In genomic region chr6:136334853-136335252, GRCh38 we compare ENCODE assay signal across 15 cellular contexts. TPM values are rescaled to one million over a fixed set of nuclear protein-coding genes. Genes with fewer than 3 reads are reported as not detected.
DNase-seq lines count a peak whose midpoint lies in the region; ATAC-seq and TF ChIP-seq lines count a peak whose summit lies in the region.
"Had no signal": no experiment of that assay in that cellular context is flagged by ENCODE, and none has a peak within 500 bp of the region (broad histone marks: within the 10 kb centered on the region; RNA-seq: fewer than 3 reads in every experiment).

No MANE protein-coding gene starts in this region.

- POLR2A ChIA-PET in A673 (lab: Charles Lee; ENCODE audit: low non-redundant PET) = no interaction called here

- TF ChIP-seq EP300 in transverse colon (IDR thresholded peaks at IDR 0.05; ENCODE audit: low read depth) = no peak

- in situ Hi-C loops in transverse colon (cut with MboI; ENCODE audit: low pct_ligation_motif_present in 1 of 4, low pct_unique_long_range_greater_than_20kb in 1 of 4, low sequenced_read_pairs in 3 of 4) = no loop called here

- H3K27ac ChIP-seq in A673 (ENCODE audit: low read depth, low read length, poor library complexity, severe bottlenecking) (no peak overlapping the region), transverse colon (no peak overlapping the region)
- H3K27ac ChIP-seq: stomach had no signal

- no peaks in the 10 kb centered on the region for H3K36me3 ChIP-seq in A673 (ENCODE audit: insufficient read depth, low read length, poor library complexity, severe bottlenecking)
- no peaks in the 10 kb centered on the region for H3K36me3 ChIP-seq in transverse colon
- H3K36me3 ChIP-seq: sigmoid colon, stomach had no signal

- CTCF ChIA-PET in A673 (lab: Charles Lee) = no interaction called here

- TF ChIP-seq POLR2A in transverse colon (IDR thresholded peaks at IDR 0.05) = no peak

- TF ChIP-seq CTCF in A673 (conservative IDR thresholded peaks at IDR 0.05; ENCODE audit: low read depth, low read length) (peak; percentile 45), GM12865 (IDR thresholded peaks at IDR 0.05; ENCODE audit: insufficient read depth, low read depth, low read length, missing control alignments) (peak; percentile 22), fibroblast of pulmonary artery (IDR thresholded peaks at IDR 0.05; ENCODE audit: low read length, missing control alignments) (peak; percentile 3), transverse colon (IDR thresholded peaks at IDR 0.05) (no peak)

- intact Hi-C loops in A673 (cut with micrococcal nuclease; ENCODE audit: unreplicated experiment) = no loop called here
- intact Hi-C loops in transverse colon (cut with DNase I; ENCODE audit: low total_unique reads) = no loop called here

- DNase-seq in A673 (ENCODE audit: low spot score) = peak; percentile 15
- peak; percentile 14 for DNase-seq in GM12865 (ENCODE audit: low read depth)
- DNase-seq in RPMI8226 = peak; percentile 9
- no peak for DNase-seq in fibroblast of pulmonary artery (ENCODE audit: low read depth)
- no peak for DNase-seq in NCI-H524 treated with DMSO at 0.1 percent for 48 hours (lab: John Stamatoyannopoulos, UW)
- no peak for DNase-seq in transverse colon
- DNase-seq: activated T-cell treated with anti-CD3 and anti-CD28 coated beads, Interleukin-2, amount 50 U/mL, for 24 hours; effector memory CD4-positive, alpha-beta T cell; NCI-H1694 treated with DMSO at 0.1 percent for 48 hours; sigmoid colon; stomach had no signal

- no TSS peak for BruUV-seq in A673 (replicated peaks; lab: Mats Ljungman, UMichigan)

- WGBS in transverse colon (ENCODE audit: low coverage in 1 of 2), 2 donors = 69% methylated on average over 9 of the region's 9 CpGs; no CpG with 5 or more reads in 1 of the 2 donors

- H3K4me3 ChIP-seq in A673 (ENCODE audit: low read depth, low read length, poor library complexity, severe bottlenecking) = no peak overlapping the region
- no peak overlapping the region for H3K4me3 ChIP-seq in GM12865 (ENCODE audit: low read depth, low read length)
- no peak overlapping the region for H3K4me3 ChIP-seq in fibroblast of pulmonary artery (replicated peaks; ENCODE audit: low read depth, low read length)
- H3K4me3 ChIP-seq in transverse colon = no peak overlapping the region
- H3K4me3 ChIP-seq: sigmoid colon, stomach had no signal

- no peak for ATAC-seq in HG03571 (IDR thresholded peaks at IDR 0.05; ENCODE audit: unreplicated experiment)
- no peak for ATAC-seq in HG03520 (IDR thresholded peaks at IDR 0.05; ENCODE audit: unreplicated experiment)
- ATAC-seq: left lobe of liver; natural killer cell treated with Interleukin-12 subunit alpha and Interleukin-12 subunit beta and Interleukin-15 and Interleukin-18, amount 100 ng/mL, for 72 hours had no signal

- H3K27me3 ChIP-seq in A673 (replicated peaks; ENCODE audit: insufficient read depth, low read depth, low read length, poor library complexity) = no peaks in the 10 kb centered on the region
- no peaks in the 10 kb centered on the region for H3K27me3 ChIP-seq in transverse colon
- H3K27me3 ChIP-seq: sigmoid colon, stomach had no signal

- no peaks in the 10 kb centered on the region for H3K9me3 ChIP-seq in A673 (ENCODE audit: low read depth, low read length, poor library complexity, severe bottlenecking)
- H3K9me3 ChIP-seq in transverse colon = no peaks in the 10 kb centered on the region
- H3K9me3 ChIP-seq: sigmoid colon, stomach had no signal

- H3K4me1 ChIP-seq in A673 (ENCODE audit: insufficient read depth, low read length, poor library complexity, severe bottlenecking) = no peaks in the 10 kb centered on the region
- H3K4me1 ChIP-seq in transverse colon = no peaks in the 10 kb centered on the region
- H3K4me1 ChIP-seq: sigmoid colon, stomach had no signal

RNA-seq across cellular contexts. Expression of gene BCLAF1, which starts 45.2 kb away (rescaled TPM):
- 272 and 284 TPM in 2 replicates for total RNA-seq in A673 (2021)
- 100 to 1,000 TPM in 3 of 4 donors, 10 to 100 TPM in 1; 88.7 to 495 (median 174) TPM for total RNA-seq in transverse colon

Comparison
In these comparisons a context has a peak if more than half of its experiments do, and no peak if none do; other contexts are left out.
1. DNase-seq: peak in A673 (single experiment), GM12865 (single experiment) and RPMI8226 (single experiment); none in fibroblast of pulmonary artery (single experiment), NCI-H524 treated with DMSO at 0.1 percent for 48 hours (single experiment) and transverse colon (single experiment).
2. CTCF ChIP-seq: peak in A673 (single experiment), GM12865 (single experiment) and fibroblast of pulmonary artery (single experiment); none in transverse colon (0 of 5).